In genomic region chr16:85947511-85948509, GRCh38 we compare ENCODE assay signal across 10 cellular contexts. TPM values are rescaled to one million over a fixed set of nuclear protein-coding genes. Genes with fewer than 3 reads are reported as not detected.
DNase-seq lines count a peak whose midpoint lies in the region; ATAC-seq and TF ChIP-seq lines count a peak whose summit lies in the region.
"Had no signal": no experiment of that assay in that cellular context is flagged by ENCODE, and none has a peak within 500 bp of the region (broad histone marks: within the 10 kb centered on the region; RNA-seq: fewer than 3 reads in every experiment).

No MANE protein-coding gene starts in this region.

- in situ Hi-C loops in GM13977 (cut with MboI; ENCODE audit: low pct_unique_long_range_greater_than_20kb, low sequenced_read_pairs, unreplicated experiment) = no loop called here

- H3K4me3 ChIP-seq in GM23338 (no peak overlapping the region), Peyer's patch (peak overlapping the region; percentile 28 to 42 (median 36)), liver (ENCODE audit: low read depth in 1 of 3, low read length in 3 of 3) (peak overlapping the region in 1 of 3 donors; percentile 7), body of pancreas (no peak overlapping the region), left lung (peak overlapping the region in 1 of 2 donors; percentile 25)

- ATAC-seq in GM23338 = no peak
- no peak for ATAC-seq in body of pancreas
- no peak for ATAC-seq in left lung
- ATAC-seq: HCT116 had no signal

- peak overlapping the region; percentile 78; the same call in 1 of the 2 replicates for H2AFZ ChIP-seq in GM23338

- H3K79me2 ChIP-seq in GM23338 (replicated peaks; ENCODE audit: insufficient read depth) = no peaks in the 10 kb centered on the region

- no peaks in the 10 kb centered on the region for H3K27me3 ChIP-seq in GM23338 (ENCODE audit: insufficient read depth)
- no peaks in the 10 kb centered on the region for H3K27me3 ChIP-seq in Peyer's patch
- no peaks in the 10 kb centered on the region for H3K27me3 ChIP-seq in liver (ENCODE audit: control insufficient read depth in 4 of 4, insufficient read depth in 4 of 4, low read length in 3 of 4)
- H3K27me3 ChIP-seq in body of pancreas = no peaks in the 10 kb centered on the region
- H3K27me3 ChIP-seq in left lung = peaks cover 0 to 46% of the 10 kb centered on the region in 2 donors

- no peaks in the 10 kb centered on the region for H3K9me3 ChIP-seq in Peyer's patch
- no peaks in the 10 kb centered on the region for H3K9me3 ChIP-seq in liver (ENCODE audit: control insufficient read depth in 4 of 4, low read length in 3 of 4)
- H3K9me3 ChIP-seq in body of pancreas = no peaks in the 10 kb centered on the region
- no peaks in the 10 kb centered on the region for H3K9me3 ChIP-seq in left lung

- H3K4me1 Mint-ChIP-seq in GM23338 = no peaks in the 10 kb centered on the region; the same call in 2 of the 3 replicates

- H3K9me2 ChIP-seq in GM23338 (ENCODE audit: insufficient read depth) = no peaks in the 10 kb centered on the region

- H3K4me1 ChIP-seq in GM23338 (ENCODE audit: insufficient read depth) (no peaks in the 10 kb centered on the region), Peyer's patch (peaks cover 0 to 14% (median 5%) of the 10 kb centered on the region in 4 donors), liver (ENCODE audit: control insufficient read depth in 4 of 4, insufficient read depth in 4 of 4, low read length in 3 of 4) (peaks cover 2 to 31% (median 17%) of the 10 kb centered on the region in 4 donors), body of pancreas (no peaks in the 10 kb centered on the region), left lung (no peaks in the 10 kb centered on the region)

- H4K20me1 ChIP-seq in GM23338 (replicated peaks; ENCODE audit: insufficient read depth) = no peaks in the 10 kb centered on the region

- H3K4me2 ChIP-seq in GM23338 = no peak overlapping the region

- intact Hi-C loops in body of pancreas (cut with DNase I) (no loop called here), left lung (cut with DNase I) (no loop called here)

- DNase-seq in GM13977 (ENCODE audit: low spot score) (peak; percentile 84), GM23338 (ENCODE audit: low spot score) (no peak), Peyer's patch (peak in 2 of 3 donors; percentile 70 to 76), NCI-H774 (lab: John Stamatoyannopoulos, UW) (no peak), body of pancreas (no peak), COR-L47 (lab: John Stamatoyannopoulos, UW) (no peak), left lung (no peak)

- H3K27ac ChIP-seq in GM23338 (ENCODE audit: low read depth) (no peak overlapping the region), Peyer's patch (peak overlapping the region in 2 of 4 donors; percentile 66 to 72), liver (ENCODE audit: low read depth in 1 of 2, low read length in 2 of 2) (peak overlapping the region; percentile 2 to 27), body of pancreas (no peak overlapping the region), left lung (no peak overlapping the region)

- H3K27me3 Mint-ChIP-seq in GM23338 (ENCODE audit: insufficient read depth, low read depth, poor library complexity) = peaks cover 8% of the 10 kb centered on the region

- no peaks in the 10 kb centered on the region for H3F3A ChIP-seq in GM23338 (replicated peaks; ENCODE audit: low read depth)

- no peak overlapping the region for H3K9ac ChIP-seq in liver (ENCODE audit: low read depth in 1 of 2, low read length in 2 of 2)

- no peak overlapping the region for H3K27ac Mint-ChIP-seq in GM23338

- H3K36me3 Mint-ChIP-seq in GM23338 (ENCODE audit: low read depth) = no peaks in the 10 kb centered on the region

- WGBS in liver = 77% methylated on average over 50 of the region's 50 CpGs
- 59 to 72% methylated on average over 44 to 49 of the region's 50 CpGs for WGBS in body of pancreas, 2 donors

- no peak overlapping the region for H3K4me3 Mint-ChIP-seq in GM23338

- H3K36me3 ChIP-seq in GM23338 (ENCODE audit: insufficient read depth) (no peaks in the 10 kb centered on the region), Peyer's patch (no peaks in the 10 kb centered on the region), liver (ENCODE audit: control insufficient read depth in 4 of 4, insufficient read depth in 3 of 4, low read depth in 1 of 4, low read length in 3 of 4) (no peaks in the 10 kb centered on the region), body of pancreas (replicated peaks in 1 of 2; ENCODE audit: insufficient read depth in 1 of 2, low read depth in 2 of 2) (no peaks in the 10 kb centered on the region), left lung (no peaks in the 10 kb centered on the region)

- TF ChIP-seq RAD21 in liver (IDR thresholded peaks at IDR 0.05) = no peak

- TF ChIP-seq CTCF in GM13977 (IDR thresholded peaks at IDR 0.05; ENCODE audit: extremely low read depth, insufficient read depth, missing control alignments) (no peak), GM23338 (conservative IDR thresholded peaks at IDR 0.05; ENCODE audit: low read depth in 2 of 2) (no peak), Peyer's patch (IDR thresholded peaks at IDR 0.05) (no peak), liver (IDR thresholded peaks at IDR 0.05; ENCODE audit: low read depth, low read length, missing input control) (no peak), body of pancreas (IDR thresholded peaks at IDR 0.05) (no peak), left lung (IDR thresholded peaks at IDR 0.05) (no peak)

- no peaks in the 10 kb centered on the region for H3K9me3 Mint-ChIP-seq in GM23338

- TF ChIP-seq POLR2A in Peyer's patch (IDR thresholded peaks at IDR 0.05) (no peak), body of pancreas (IDR thresholded peaks at IDR 0.05) (no peak)

TF ChIP-seq in GM23338, 12 proteins besides CTCF, POLR2A, EP300 and RAD21 (continues in another document):
- no peak for TF ChIP-seq ZNF331 (CRISPR knock-in tag; IDR thresholded peaks at IDR 0.05; ENCODE audit: low read depth)
- TF ChIP-seq POLR2AphosphoS5 (IDR thresholded peaks at IDR 0.05; ENCODE audit: low read depth) = no peak
- TF ChIP-seq ETS1 (IDR thresholded peaks at IDR 0.05) = no peak
- no peak for TF ChIP-seq NANOG (IDR thresholded peaks at IDR 0.05; ENCODE audit: borderline replicate concordance)
- TF ChIP-seq CREB1 (CRISPR knock-in tag; IDR thresholded peaks at IDR 0.05; ENCODE audit: low read depth) = no peak

TF ChIP-seq in liver, 16 proteins besides CTCF, POLR2A, EP300 and RAD21:
- TF ChIP-seq FOXA2 (IDR thresholded peaks at IDR 0.05) (no peak), MAX (IDR thresholded peaks at IDR 0.05) (no peak), HNF4G (IDR thresholded peaks at IDR 0.05) (no peak), NR2F2 (IDR thresholded peaks at IDR 0.05) (no peak), ZBTB33 (IDR thresholded peaks at IDR 0.05) (no peak), EGR1 (IDR thresholded peaks at IDR 0.05; ENCODE audit: low read depth in 2 of 2) (no peak), YY1 (IDR thresholded peaks at IDR 0.05) (no peak), FOXA1 (IDR thresholded peaks at IDR 0.05) (no peak)

RNA-seq across cellular contexts. Expression of gene IRF8, which starts 48.8 kb away (rescaled TPM):
- 1.4 and 2.8 TPM in 2 replicates for total RNA-seq in GM23338 (2014; rRNA removed; shearing (Covaris generic))
- polyA plus RNA-seq in GM23338 (2016; fragmentation: Nextera tagmentation; extraction: Ambion mirVana) (0.47 and 1.3 TPM in 2 replicates), liver (1 to 10 TPM; 5.1 to 7.6 TPM)
- total RNA-seq in Peyer's patch (100 to 1,000 TPM in 2 of 4 donors, 10 to 100 TPM in 2; 39.8 to 191 (median 93.2) TPM), liver (10 to 100 TPM; 17.1 to 25.8 TPM), body of pancreas (1 to 10 TPM; 6.2 to 8.2 TPM), left lung (10 to 100 TPM; 24.4 to 33.6 TPM)
- total RNA-seq: bronchial epithelial cell had no signal

Comparison
In these comparisons a context has a peak if more than half of its experiments do, and no peak if none do; other contexts are left out.
1. DNase-seq: peak in GM13977 (single experiment) and Peyer's patch (2 of 3); none in GM23338 (single experiment), NCI-H774 (single experiment), body of pancreas (0 of 4), COR-L47 (single experiment) and left lung (0 of 2).
2. H3K27ac ChIP-seq: peak in liver (2 of 2); none in GM23338 (single experiment), body of pancreas (0 of 4) and left lung (0 of 2).
3. H3K4me3 ChIP-seq: peak in Peyer's patch (4 of 4); none in GM23338 (single experiment) and body of pancreas (0 of 2).